Comparison of ENCODE assay signal across 22 cellular contexts in genomic region chr11:45361551-45361950, GRCh38.
"Had no signal": no experiment of that assay in that cellular context is flagged by ENCODE, and none has a peak within 500 bp of the region (broad histone marks: within the 10 kb centered on the region; RNA-seq: fewer than 3 reads in every experiment).

No MANE protein-coding gene starts in this region.

- ATAC-seq: HepG2, K562 had no signal

- DNase-seq: IMR-90, Kasumi-1, MM.1S, NCI-H1092 treated with DMSO at 0.1 percent for 48 hours, NCI-H1417, NCI-H1436 treated with DMSO at 0.1 percent for 48 hours, NCI-H1694, NCI-H187 treated with DMSO at 0.1 percent for 48 hours, NCI-H2029 treated with DMSO at 0.1 percent for 48 hours, NCI-H226, NCI-H446, NCI-H510A, NCI-H524 treated with DMSO at 0.1 percent for 48 hours, NCI-H748 treated with DMSO at 0.1 percent for 48 hours, Right ventricle myocardium superior, RPMI8226, SIG-M5 had no signal

- H3K4me1 ChIP-seq: SJSA1 had no signal

- H3K36me3 ChIP-seq: SJSA1 had no signal

- H3K4me3 ChIP-seq: K562, SJSA1, SK-N-MC had no signal

- H3K27ac ChIP-seq: KMS-11, SJSA1, SK-N-MC had no signal
